Comparison of ENCODE assay signal across 20 cellular contexts in the genomic region with DNA sequence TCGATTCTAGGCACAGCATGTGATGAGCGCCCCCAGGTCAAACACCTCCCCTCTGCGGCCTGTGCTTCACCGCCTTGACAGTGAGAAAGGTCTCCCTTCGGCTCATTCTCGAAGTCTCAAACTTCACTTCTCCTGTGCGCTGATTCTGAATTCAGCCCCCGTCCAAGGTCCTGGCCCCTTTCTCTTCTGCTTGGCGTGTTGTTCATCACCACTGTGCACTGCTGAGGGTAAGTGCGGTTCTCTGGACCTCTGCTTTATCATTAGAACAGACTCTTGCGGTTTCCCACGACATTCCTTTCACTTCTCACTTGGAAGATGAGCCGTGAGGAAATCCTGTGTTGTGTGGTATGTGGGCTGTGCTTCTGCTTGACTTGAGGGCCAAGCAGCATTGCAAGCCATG. TPM values are rescaled to one million over a fixed set of nuclear protein-coding genes. Genes with fewer than 3 reads are reported as not detected.
DNase-seq lines count a peak whose midpoint lies in the region; ATAC-seq and TF ChIP-seq lines count a peak whose summit lies in the region.
"Had no signal": no experiment of that assay in that cellular context is flagged by ENCODE, and none has a peak within 500 bp of the region (broad histone marks: within the 10 kb centered on the region; RNA-seq: fewer than 3 reads in every experiment).

No MANE protein-coding gene starts in this region.

- intact Hi-C loops in spleen (cut with DNase I; ENCODE audit: low total_unique reads): no loop called here

- H3K27me3 ChIP-seq in spleen (replicated peaks in 1 of 7): no peaks in the 10 kb centered on the region
- H3K27me3 ChIP-seq in Peyer's patch: no peaks in the 10 kb centered on the region
- H3K27me3 ChIP-seq: esophagus muscularis mucosa, pancreas had no signal

- TF ChIP-seq CTCF in HFFc6 (IDR thresholded peaks at IDR 0.05) (no peak), astrocyte of the spinal cord (IDR thresholded peaks at IDR 0.05; ENCODE audit: low read depth, low read length) (no peak), spleen (IDR thresholded peaks at IDR 0.05 in 8 of 11, conservative IDR thresholded peaks at IDR 0.05 in 3 of 11) (no peak), Peyer's patch (IDR thresholded peaks at IDR 0.05) (no peak)

- DNase-seq in HFFc6 (peak; percentile 19), NOMO-1 treated with dmso at 0.1 percent for 144 hours (lab: John Stamatoyannopoulos, UW; ENCODE audit: unreplicated experiment) (peak; percentile 68), astrocyte of the spinal cord (ENCODE audit: low read depth, low spot score) (peak; percentile 34), spleen (peak; percentile 42), Peyer's patch (no peak)
- DNase-seq: activated CD8-positive, alpha-beta memory T cell treated with anti-CD3 and anti-CD28 coated beads for 24 hours; amygdala; CD4-positive, alpha-beta T cell; GF-D8; left colon; mucosa of descending colon; pancreas; stimulated activated CD4-positive, alpha-beta T cell treated with anti-CD3 and anti-CD28 coated beads, Interleukin-12 subunit alpha, Interleukin-12 subunit beta, amount 100 ng/mL, for 4 hours; stimulated activated naive CD8-positive, alpha-beta T cell treated with anti-CD3 and anti-CD28 coated beads, Interleukin-15, amount 100 ng/mL, for 72 hours had no signal

- no peak overlapping the region for H3K4me3 Mint-ChIP-seq in HFFc6
- H3K4me3 Mint-ChIP-seq: CD4-positive, alpha-beta T cell; stimulated activated naive CD8-positive, alpha-beta T cell treated with anti-CD3 and anti-CD28 coated beads, Interleukin-15, amount 100 ng/mL, for 72 hours had no signal

- H3K9me3 Mint-ChIP-seq in HFFc6: no peaks in the 10 kb centered on the region
- H3K9me3 Mint-ChIP-seq: CD4-positive, alpha-beta T cell; stimulated activated naive CD8-positive, alpha-beta T cell treated with anti-CD3 and anti-CD28 coated beads, Interleukin-15, amount 100 ng/mL, for 72 hours had no signal

- 79 to 92% (median 87%) methylated on average over 13 of the region's 13 CpGs for WGBS in spleen, 5 donors

- no peak overlapping the region for H3K4me3 ChIP-seq in astrocyte of the spinal cord (ENCODE audit: low read depth, low read length)
- H3K4me3 ChIP-seq in spleen: no peak overlapping the region
- no peak overlapping the region for H3K4me3 ChIP-seq in Peyer's patch
- H3K4me3 ChIP-seq: esophagus muscularis mucosa, mucosa of descending colon, pancreas had no signal

- 0 out of 2 replicates have a peak, but pooled peaks cover 4% of the 10 kb centered on the region for H3K36me3 Mint-ChIP-seq in HFFc6 (ENCODE audit: low read depth)

- H3K9me3 ChIP-seq in spleen: no peaks in the 10 kb centered on the region
- no peaks in the 10 kb centered on the region for H3K9me3 ChIP-seq in Peyer's patch
- H3K9me3 ChIP-seq: esophagus muscularis mucosa, mucosa of descending colon, pancreas had no signal

- ATAC-seq in GM21381 (IDR thresholded peaks at IDR 0.05; ENCODE audit: unreplicated experiment): no peak
- no peak for ATAC-seq in HG02840 (IDR thresholded peaks at IDR 0.05; ENCODE audit: low FRiP score, unreplicated experiment)
- ATAC-seq: left colon; mucosa of descending colon; pancreas; stimulated activated naive CD8-positive, alpha-beta T cell treated with anti-CD3 and anti-CD28 coated beads, Interleukin-15, amount 100 ng/mL, for 72 hours had no signal

- H3K4me1 ChIP-seq in spleen (peaks cover 0 to 22% (median 14%) of the 10 kb centered on the region in 6 donors), Peyer's patch (no peaks in the 10 kb centered on the region)
- H3K4me1 ChIP-seq: esophagus muscularis mucosa, pancreas had no signal

- peaks cover 22% of the 10 kb centered on the region for H3K27me3 Mint-ChIP-seq in HFFc6 (ENCODE audit: insufficient read depth)

- no peak overlapping the region for H3K27ac ChIP-seq in spleen
- H3K27ac ChIP-seq in Peyer's patch: no peak overlapping the region
- H3K27ac ChIP-seq: esophagus muscularis mucosa, pancreas had no signal

- TF ChIP-seq POLR2A in spleen (IDR thresholded peaks at IDR 0.05) (no peak), Peyer's patch (IDR thresholded peaks at IDR 0.05) (no peak)

- in situ Hi-C loops in astrocyte of the spinal cord (cut with HindIII; ENCODE audit: low sequenced_read_pairs): no loop called here

- no peak overlapping the region for H3K27ac Mint-ChIP-seq in HFFc6
- H3K27ac Mint-ChIP-seq: CD4-positive, alpha-beta T cell; stimulated activated naive CD8-positive, alpha-beta T cell treated with anti-CD3 and anti-CD28 coated beads, Interleukin-15, amount 100 ng/mL, for 72 hours had no signal

- peaks cover 9% of the 10 kb centered on the region for H3K4me1 Mint-ChIP-seq in HFFc6 (ENCODE audit: low read depth)
- H3K4me1 Mint-ChIP-seq: stimulated activated naive CD8-positive, alpha-beta T cell treated with anti-CD3 and anti-CD28 coated beads, Interleukin-15, amount 100 ng/mL, for 72 hours had no signal

- H3K36me3 ChIP-seq in spleen (peaks cover 0 to 10% (median 0%) of the 10 kb centered on the region in 6 donors), Peyer's patch (no peaks in the 10 kb centered on the region)
- H3K36me3 ChIP-seq: esophagus muscularis mucosa, pancreas had no signal

RNA-seq across cellular contexts. Expression of a gene that starts 11.9 kb away (rescaled TPM):
- total RNA-seq in HFFc6 (2021; fragmentation: NEBNext Ultra II Directional; extraction: Animal tissue kit (Norgen Biotek cat#: 25700)): not detected
- not detected for total RNA-seq in spleen
- not detected for polyA plus RNA-seq in spleen
- total RNA-seq in Peyer's patch: not detected
- total RNA-seq: CD4-positive, alpha-beta T cell; dermis microvascular lymphatic vessel endothelial cell; esophagus muscularis mucosa; left colon; MCF 10A; mucosa of descending colon; pancreas; SK-MEL-5 had no signal
- polyA plus RNA-seq: pancreas had no signal

RNA-seq across cellular contexts. Expression of a gene that starts 12.0 kb away (rescaled TPM):
- total RNA-seq in HFFc6 (2021; fragmentation: NEBNext Ultra II Directional; extraction: Animal tissue kit (Norgen Biotek cat#: 25700)): 10 to 100 TPM; 38.1 to 52.0 (median 47.8) TPM
- total RNA-seq in spleen (100 to 1,000 TPM in 2 of 7 donors, 10 to 100 TPM in 5; 58.6 to 124 (median 92.2) TPM), Peyer's patch (100 to 1,000 TPM in 2 of 4 donors, 10 to 100 TPM in 2; 62.3 to 133 (median 113) TPM)
- polyA plus RNA-seq in spleen: 10 to 100 TPM in 2 of 3 donors, 1 to 10 TPM in 1; 10.0 to 24.4 (median 14.7) TPM

Comparison
In these comparisons a context has a peak if more than half of its experiments do, and no peak if none do; other contexts are left out.
1. DNase-seq: peak in HFFc6 (single experiment), NOMO-1 treated with dmso at 0.1 percent for 144 hours (single experiment), astrocyte of the spinal cord (single experiment) and spleen (single experiment); none in Peyer's patch (0 of 3).